1 cellular context compared by ENCODE assay signal in the genomic region with DNA sequence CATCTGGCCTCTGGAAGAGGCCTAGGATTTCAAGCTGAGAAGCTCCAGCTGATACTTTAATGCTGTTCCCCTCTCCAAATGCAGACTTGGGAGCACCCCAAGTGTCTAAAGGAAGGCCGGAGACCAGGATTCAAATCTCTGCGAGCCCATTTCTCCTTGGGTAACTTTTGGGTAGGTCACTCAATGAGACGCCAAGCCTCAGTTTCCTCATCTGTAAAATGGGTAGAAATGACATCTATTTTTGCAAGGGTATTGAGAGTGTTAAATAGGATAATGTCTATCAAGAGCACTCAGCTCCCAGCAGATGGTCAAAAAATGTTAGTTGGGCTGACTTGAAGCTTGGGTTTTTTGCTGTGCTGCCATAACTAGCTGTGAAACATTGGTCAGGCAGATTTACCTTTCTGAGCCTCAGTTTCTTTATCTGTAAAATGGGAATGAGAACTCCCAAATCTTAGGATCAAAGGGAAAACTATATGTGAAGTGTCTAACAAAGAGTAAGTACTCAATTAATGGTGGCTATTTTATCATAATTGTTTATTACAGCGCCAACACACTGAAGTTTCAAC.
TF ChIP-seq lines count a peak whose summit lies in the region.

No MANE protein-coding gene starts in this region.

TF ChIP-seq in WTC11, 78 proteins besides CTCF, POLR2A, EP300 and RAD21 (continued from another document):
- TF ChIP-seq, protein P1, sequence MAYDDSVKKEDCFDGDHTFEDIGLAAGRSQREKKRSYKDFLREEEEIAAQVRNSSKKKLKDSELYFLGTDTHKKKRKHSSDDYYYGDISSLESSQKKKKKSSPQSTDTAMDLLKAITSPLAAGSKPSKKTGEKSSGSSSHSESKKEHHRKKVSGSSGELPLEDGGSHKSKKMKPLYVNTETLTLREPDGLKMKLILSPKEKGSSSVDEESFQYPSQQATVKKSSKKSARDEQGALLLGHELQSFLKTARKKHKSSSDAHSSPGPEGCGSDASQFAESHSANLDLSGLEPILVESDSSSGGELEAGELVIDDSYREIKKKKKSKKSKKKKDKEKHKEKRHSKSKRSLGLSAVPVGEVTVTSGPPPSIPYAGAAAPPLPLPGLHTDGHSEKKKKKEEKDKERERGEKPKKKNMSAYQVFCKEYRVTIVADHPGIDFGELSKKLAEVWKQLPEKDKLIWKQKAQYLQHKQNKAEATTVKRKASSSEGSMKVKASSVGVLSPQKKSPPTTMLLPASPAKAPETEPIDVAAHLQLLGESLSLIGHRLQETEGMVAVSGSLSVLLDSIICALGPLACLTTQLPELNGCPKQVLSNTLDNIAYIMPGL (CRISPR knock-in tag; IDR thresholded peaks at IDR 0.05): no peak
- TF ChIP-seq ZNF219 (CRISPR knock-in tag; IDR thresholded peaks at IDR 0.05; ENCODE audit: borderline replicate concordance): no peak
- TF ChIP-seq, protein P2, sequence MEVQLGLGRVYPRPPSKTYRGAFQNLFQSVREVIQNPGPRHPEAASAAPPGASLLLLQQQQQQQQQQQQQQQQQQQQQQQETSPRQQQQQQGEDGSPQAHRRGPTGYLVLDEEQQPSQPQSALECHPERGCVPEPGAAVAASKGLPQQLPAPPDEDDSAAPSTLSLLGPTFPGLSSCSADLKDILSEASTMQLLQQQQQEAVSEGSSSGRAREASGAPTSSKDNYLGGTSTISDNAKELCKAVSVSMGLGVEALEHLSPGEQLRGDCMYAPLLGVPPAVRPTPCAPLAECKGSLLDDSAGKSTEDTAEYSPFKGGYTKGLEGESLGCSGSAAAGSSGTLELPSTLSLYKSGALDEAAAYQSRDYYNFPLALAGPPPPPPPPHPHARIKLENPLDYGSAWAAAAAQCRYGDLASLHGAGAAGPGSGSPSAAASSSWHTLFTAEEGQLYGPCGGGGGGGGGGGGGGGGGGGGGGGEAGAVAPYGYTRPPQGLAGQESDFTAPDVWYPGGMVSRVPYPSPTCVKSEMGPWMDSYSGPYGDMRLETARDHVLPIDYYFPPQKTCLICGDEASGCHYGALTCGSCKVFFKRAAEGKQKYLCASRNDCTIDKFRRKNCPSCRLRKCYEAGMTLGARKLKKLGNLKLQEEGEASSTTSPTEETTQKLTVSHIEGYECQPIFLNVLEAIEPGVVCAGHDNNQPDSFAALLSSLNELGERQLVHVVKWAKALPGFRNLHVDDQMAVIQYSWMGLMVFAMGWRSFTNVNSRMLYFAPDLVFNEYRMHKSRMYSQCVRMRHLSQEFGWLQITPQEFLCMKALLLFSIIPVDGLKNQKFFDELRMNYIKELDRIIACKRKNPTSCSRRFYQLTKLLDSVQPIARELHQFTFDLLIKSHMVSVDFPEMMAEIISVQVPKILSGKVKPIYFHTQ (CRISPR knock-in tag; IDR thresholded peaks at IDR 0.05): no peak
- TF ChIP-seq, protein P3, sequence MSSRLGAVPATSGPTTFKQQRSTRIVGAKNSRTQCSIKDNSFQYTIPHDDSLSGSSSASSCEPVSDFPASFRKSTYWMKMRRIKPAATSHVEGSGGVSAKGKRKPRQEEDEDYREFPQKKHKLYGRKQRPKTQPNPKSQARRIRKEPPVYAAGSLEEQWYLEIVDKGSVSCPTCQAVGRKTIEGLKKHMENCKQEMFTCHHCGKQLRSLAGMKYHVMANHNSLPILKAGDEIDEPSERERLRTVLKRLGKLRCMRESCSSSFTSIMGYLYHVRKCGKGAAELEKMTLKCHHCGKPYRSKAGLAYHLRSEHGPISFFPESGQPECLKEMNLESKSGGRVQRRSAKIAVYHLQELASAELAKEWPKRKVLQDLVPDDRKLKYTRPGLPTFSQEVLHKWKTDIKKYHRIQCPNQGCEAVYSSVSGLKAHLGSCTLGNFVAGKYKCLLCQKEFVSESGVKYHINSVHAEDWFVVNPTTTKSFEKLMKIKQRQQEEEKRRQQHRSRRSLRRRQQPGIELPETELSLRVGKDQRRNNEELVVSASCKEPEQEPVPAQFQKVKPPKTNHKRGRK (CRISPR knock-in tag; IDR thresholded peaks at IDR 0.05; ENCODE audit: borderline replicate concordance): no peak
- no peak for TF ChIP-seq IRF2 (CRISPR knock-in tag; IDR thresholded peaks at IDR 0.05; ENCODE audit: borderline replicate concordance, low read depth)
- no peak for TF ChIP-seq CBFB (CRISPR knock-in tag; IDR thresholded peaks at IDR 0.05; ENCODE audit: low read depth)
- no peak for TF ChIP-seq FOXP1 (CRISPR knock-in tag; IDR thresholded peaks at IDR 0.05; ENCODE audit: borderline replicate concordance)
- no peak for TF ChIP-seq RELA (CRISPR knock-in tag; IDR thresholded peaks at IDR 0.05; ENCODE audit: borderline replicate concordance)
